Comparison of ENCODE assay signal across 8 cellular contexts in the genomic region with DNA sequence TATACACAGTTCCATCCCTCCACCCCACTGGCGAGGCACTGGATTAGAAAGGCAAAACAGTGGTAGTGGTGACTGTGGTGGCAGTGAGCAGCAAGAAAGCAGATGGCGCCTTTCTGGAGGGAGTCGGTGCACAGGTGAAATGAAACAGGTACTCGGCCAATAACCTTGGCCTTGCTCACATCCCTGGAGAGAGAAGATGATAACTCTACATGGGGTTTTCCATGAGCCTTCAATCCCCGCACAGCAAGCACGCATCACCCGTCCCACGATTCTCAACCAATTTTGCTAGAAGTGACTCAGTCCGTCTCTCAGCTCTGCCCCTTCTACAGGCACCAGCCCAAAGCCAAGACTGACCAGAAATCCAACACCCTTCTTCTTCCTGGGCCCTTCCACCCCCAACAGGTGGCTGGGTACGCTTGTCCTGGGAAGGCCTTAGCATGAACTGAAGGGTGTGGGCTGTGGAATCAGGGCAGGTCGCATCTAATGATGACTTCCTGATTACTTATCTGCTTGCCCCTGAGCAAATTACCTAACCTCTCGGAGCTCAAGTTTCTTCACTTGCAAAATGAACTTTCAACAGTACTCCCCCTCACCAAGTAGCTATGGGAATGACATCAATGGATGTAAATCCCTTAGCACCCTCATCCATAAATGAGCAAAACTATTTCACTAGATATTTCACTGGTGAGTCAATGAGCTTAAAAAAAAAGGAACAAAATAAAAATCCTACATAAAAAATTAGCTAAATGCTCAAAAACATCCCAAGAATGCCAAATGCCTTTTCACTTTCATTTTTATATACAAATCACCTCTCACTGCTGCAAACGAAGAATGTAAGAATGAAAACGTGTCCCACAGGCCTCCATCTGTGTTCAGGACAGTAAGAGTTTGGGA. TPM values are rescaled to one million over a fixed set of nuclear protein-coding genes. Genes with fewer than 3 reads are reported as not detected.
DNase-seq lines count a peak whose midpoint lies in the region; ATAC-seq lines count a peak whose summit lies in the region.

No MANE protein-coding gene starts in this region.

- H3K9me3 ChIP-seq in thymus (ENCODE audit: control insufficient read depth): no peaks in the 10 kb centered on the region

- 87% methylated on average over 14 of the region's 14 CpGs for WGBS in thymus

- no peaks in the 10 kb centered on the region for H3K27me3 ChIP-seq in thymus (ENCODE audit: control insufficient read depth, insufficient read depth)

- peak overlapping the region; percentile 72 for H3K4me3 Mint-ChIP-seq in activated T-cell treated with anti-CD3 and anti-CD28 coated beads, Interleukin-2, amount 50 U/mL, for 4 hours

- peaks cover 12% of the 10 kb centered on the region for H3K36me3 ChIP-seq in thymus (ENCODE audit: control insufficient read depth, insufficient read depth)

- H3K27ac ChIP-seq in thymus (ENCODE audit: low read depth): peak overlapping the region; percentile 87

- ATAC-seq in HG03378 (IDR thresholded peaks at IDR 0.05; ENCODE audit: unreplicated experiment): peak; percentile 35
- ATAC-seq in activated T-cell treated with anti-CD3 and anti-CD28 coated beads, Interleukin-2, amount 50 U/mL, for 4 hours: peak; percentile 51 to 61

- H3K36me3 Mint-ChIP-seq in activated T-cell treated with anti-CD3 and anti-CD28 coated beads, Interleukin-2, amount 50 U/mL, for 4 hours (ENCODE audit: insufficient read depth): peaks cover 31% of the 10 kb centered on the region

- peak; percentile 46 for DNase-seq in activated naive CD4-positive, alpha-beta T cell treated with Interleukin-2 at 50 U/mL for 16 hours
- DNase-seq in activated naive CD4-positive, alpha-beta T cell (lab: John Stamatoyannopoulos, UW): no peak
- DNase-seq in activated T-cell treated with anti-CD3 and anti-CD28 coated beads, Interleukin-2, amount 50 U/mL, for 4 hours: no peak
- DNase-seq in hepatic stellate cell (ENCODE audit: low spot score) (peak; percentile 68), cortex of kidney (lab: John Stamatoyannopoulos, UW) (no peak), AML-193 (lab: John Stamatoyannopoulos, UW) (no peak)

- H3K4me3 ChIP-seq in thymus (ENCODE audit: low read length): no peak overlapping the region

- H3K27me3 Mint-ChIP-seq in activated T-cell treated with anti-CD3 and anti-CD28 coated beads, Interleukin-2, amount 50 U/mL, for 4 hours (ENCODE audit: low read depth): no peaks in the 10 kb centered on the region

- peaks cover 12% of the 10 kb centered on the region for H3K4me1 ChIP-seq in thymus (ENCODE audit: control insufficient read depth, insufficient read depth, low read length)

- no peaks in the 10 kb centered on the region for H3K9me3 Mint-ChIP-seq in activated T-cell treated with anti-CD3 and anti-CD28 coated beads, Interleukin-2, amount 50 U/mL, for 4 hours

- peaks cover 83% of the 10 kb centered on the region for H3K4me1 Mint-ChIP-seq in activated T-cell treated with anti-CD3 and anti-CD28 coated beads, Interleukin-2, amount 50 U/mL, for 4 hours (ENCODE audit: low read depth)

RNA-seq across cellular contexts. Expression of a gene that starts 18.0 kb away (rescaled TPM):
- total RNA-seq in activated T-cell treated with anti-CD3 and anti-CD28 coated beads, Interleukin-2, amount 50 U/mL, for 4 hours: 100 to 1,000 TPM; 291 to 305 (median 303) TPM
- polyA plus RNA-seq in thymus: 161 TPM

Comparison
In these comparisons a context has a peak if more than half of its experiments do, and no peak if none do; other contexts are left out.
1. DNase-seq: peak in activated naive CD4-positive, alpha-beta T cell treated with Interleukin-2 at 50 U/mL for 16 hours (single experiment) and hepatic stellate cell (single experiment); none in activated naive CD4-positive, alpha-beta T cell (0 of 4), activated T-cell treated with anti-CD3 and anti-CD28 coated beads, Interleukin-2, amount 50 U/mL, for 4 hours (single experiment), cortex of kidney (single experiment) and AML-193 (0 of 2).